ENCODE assay signal across 26 cellular contexts in the genomic region with DNA sequence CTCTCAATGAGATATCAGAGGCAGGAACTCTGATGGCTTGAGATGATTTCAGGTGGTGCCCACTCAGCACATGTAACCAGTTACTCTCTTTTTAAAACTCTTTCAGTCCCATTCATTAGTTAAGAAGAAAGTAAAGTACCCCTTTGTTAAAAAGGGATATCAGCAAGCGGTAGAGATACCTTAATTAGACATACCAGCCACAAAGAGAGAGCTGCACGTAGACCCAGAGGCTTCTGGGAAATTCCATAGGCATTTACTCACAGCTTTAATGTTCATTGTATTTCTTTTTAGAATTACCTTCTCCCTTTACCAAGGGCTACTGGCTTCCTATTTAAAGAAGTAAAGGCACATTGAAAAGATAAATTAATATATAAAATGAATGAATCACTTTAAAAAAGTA.
A peak's percentile ranks its signal among the peaks of the same experiment; 100 is the strongest.
DNase-seq lines count a peak whose midpoint lies in the region; FAIRE-seq and TF ChIP-seq lines count a peak whose summit lies in the region.
"Had no signal": no experiment of that assay in that cellular context is flagged by ENCODE, and none has a peak within 500 bp of the region (broad histone marks: within the 10 kb centered on the region; RNA-seq: fewer than 3 reads in every experiment).

No MANE protein-coding gene starts in this region.

- H3K4me1 ChIP-seq in SJCRH30, result peaks cover 33% of the 10 kb centered on the region
- peaks cover 24% of the 10 kb centered on the region for H3K4me1 ChIP-seq in keratinocyte (ENCODE audit: control insufficient read depth, extremely low read depth, insufficient read depth, low read length)
- peaks cover 7 to 16% of the 10 kb centered on the region in 2 experiments for H3K4me1 ChIP-seq in trophoblast cell (ENCODE audit: control insufficient read depth in 1 of 2, insufficient read depth in 2 of 2, low read length in 2 of 2)

- peak overlapping the region; percentile 20 for H2AFZ ChIP-seq in keratinocyte (ENCODE audit: control insufficient read depth, low read length)
- H2AFZ ChIP-seq in trophoblast cell (ENCODE audit: insufficient read depth, low read length, poor library complexity), result no peak overlapping the region
- H2AFZ ChIP-seq: GM23248 had no signal

- H3K36me3 ChIP-seq in SJCRH30 (no peaks in the 10 kb centered on the region; the same call in 1 of the 2 replicates), keratinocyte (ENCODE audit: control insufficient read depth in 2 of 2, extremely low read depth in 1 of 2, insufficient read depth in 2 of 2, low read length in 2 of 2) (no peaks in the 10 kb centered on the region), trophoblast cell (ENCODE audit: control insufficient read depth in 1 of 2, insufficient read depth in 2 of 2, low read length in 2 of 2) (peaks cover 0 to 2% of the 10 kb centered on the region in 2 experiments)

- dilution Hi-C loops in keratinocyte (cut with MboI; ENCODE audit: extremely low pct_ligation_motif_present, low sequenced_read_pairs), result no loop called here

- no peaks in the 10 kb centered on the region for H4K20me1 ChIP-seq in keratinocyte (ENCODE audit: control insufficient read depth, extremely low read depth, insufficient read depth, low read length)

- H4K12ac ChIP-seq in trophoblast cell (ENCODE audit: low read depth, low read length), result no peak overlapping the region

- H4K8ac ChIP-seq in trophoblast cell (ENCODE audit: low read depth, low read length), result peak overlapping the region; percentile 41

- peaks cover 4% of the 10 kb centered on the region; the same call in 1 of the 2 replicates for H3K9me3 ChIP-seq in SJCRH30 (replicated peaks)
- no peaks in the 10 kb centered on the region for H3K9me3 ChIP-seq in keratinocyte (ENCODE audit: control insufficient read depth, low read depth, low read length)
- peaks cover 1% of the 10 kb centered on the region for H3K9me3 ChIP-seq in trophoblast cell (ENCODE audit: insufficient read depth, low read depth, low read length)

- DNase-seq in A172 (ENCODE audit: low spot score) (peak; percentile 51), SJCRH30 (no peak), keratinocyte (ENCODE audit: low read depth, low spot score) (no peak), trophoblast cell (no peak), NCI-H1694 treated with DMSO at 0.1 percent for 48 hours (lab: John Stamatoyannopoulos, UW) (no peak), cortex of kidney (lab: John Stamatoyannopoulos, UW) (no peak), kidney glomerular epithelial cell (lab: John Stamatoyannopoulos, UW) (no peak)
- DNase-seq: 8988T; AML-193; C1 segment of cervical spinal cord; Calu3; CD8-positive, alpha-beta memory T cell; DMS153; H9; KBM-7; NCI-H1105; NCI-H146; NCI-H2081; NCI-H2171; NCI-H524 treated with DMSO at 0.1 percent for 48 hours; NCI-H82 had no signal

- TF ChIP-seq CTCF in keratinocyte (optimal IDR thresholded peaks at IDR 0.05 in 1 of 3, IDR thresholded peaks at IDR 0.05 in 1 of 3, conservative IDR thresholded peaks at IDR 0.05 in 1 of 3; ENCODE audit: extremely low read depth in 1 of 3, insufficient read depth in 2 of 3, low read length in 3 of 3), result no peak

- no peaks in the 10 kb centered on the region for H3K9me1 ChIP-seq in keratinocyte (ENCODE audit: control insufficient read depth, extremely low read depth, insufficient read depth, low read length)

- no peak overlapping the region for H3K23ac ChIP-seq in trophoblast cell (ENCODE audit: low read length)

- no CpG with 5 or more reads among the region's 2 CpGs for WGBS in trophoblast cell (ENCODE audit: extremely low coverage, insufficient coverage, insufficient read length)

- peak overlapping the region; percentile 4 for H2BK120ac ChIP-seq in trophoblast cell (ENCODE audit: insufficient read depth, low read length, poor library complexity)

- no peak overlapping the region for H2BK12ac ChIP-seq in trophoblast cell (ENCODE audit: low read length)

- H3K79me2 ChIP-seq in keratinocyte (ENCODE audit: control insufficient read depth, insufficient read depth, low read length) (no peaks in the 10 kb centered on the region), trophoblast cell (ENCODE audit: control insufficient read depth, insufficient read depth, low read length, poor library complexity) (no peaks in the 10 kb centered on the region)

- no peak overlapping the region for H3K18ac ChIP-seq in trophoblast cell (ENCODE audit: low read length)

- H2AK5ac ChIP-seq in trophoblast cell (ENCODE audit: low read length), result no peak overlapping the region

- peak overlapping the region; percentile 50 for H4K91ac ChIP-seq in trophoblast cell (ENCODE audit: low read depth, low read length)

- H3K4ac ChIP-seq in trophoblast cell (ENCODE audit: low read depth, low read length), result no peak overlapping the region

- H3K27ac ChIP-seq in SJCRH30, result peak overlapping the region; percentile 50
- no peak overlapping the region for H3K27ac ChIP-seq in keratinocyte (ENCODE audit: control insufficient read depth, insufficient read depth, low read length)
- peak overlapping the region; percentile 51 for H3K27ac ChIP-seq in trophoblast cell (ENCODE audit: low read depth, low read length)
- H3K27ac ChIP-seq: GM23248, HL-60 had no signal

- H3K9ac ChIP-seq in keratinocyte (ENCODE audit: control insufficient read depth, extremely low read depth, insufficient read depth, low read length) (no peak overlapping the region), trophoblast cell (ENCODE audit: low read length) (no peak overlapping the region)
- H3K9ac ChIP-seq: GM23248 had no signal

- peak overlapping the region; percentile 49 for H2BK5ac ChIP-seq in trophoblast cell (ENCODE audit: low read depth, low read length, poor library complexity)

- H3K27me3 ChIP-seq in SJCRH30, result no peaks in the 10 kb centered on the region
- no peaks in the 10 kb centered on the region for H3K27me3 ChIP-seq in keratinocyte (ENCODE audit: control insufficient read depth, extremely low read depth, insufficient read depth, low read length)
- no peaks in the 10 kb centered on the region for H3K27me3 ChIP-seq in trophoblast cell (ENCODE audit: insufficient read depth, low read length)

- no peak overlapping the region for H3K4me3 ChIP-seq in SJCRH30
- H3K4me3 ChIP-seq in keratinocyte (ENCODE audit: control insufficient read depth in 2 of 3, extremely low read depth in 1 of 3, insufficient read depth in 2 of 3, low read depth in 1 of 3, low read length in 3 of 3), result no peak overlapping the region
- H3K4me3 ChIP-seq in trophoblast cell (ENCODE audit: low read depth, low read length), result no peak overlapping the region
- H3K4me3 ChIP-seq: GM23248 had no signal

- FAIRE-seq in keratinocyte (lab: Jason Lieb, UNC), result no peak
- FAIRE-seq: G401.6, GM12892, RCC 7860 had no signal

- H3K14ac ChIP-seq in trophoblast cell (ENCODE audit: low read length), result peak overlapping the region; percentile 5

- H3K79me1 ChIP-seq in trophoblast cell (ENCODE audit: low read length), result peaks cover 6% of the 10 kb centered on the region

- H3K4me2 ChIP-seq in keratinocyte (ENCODE audit: control insufficient read depth, extremely low read depth, insufficient read depth, low read depth, low read length) (peak overlapping the region; percentile 61), trophoblast cell (ENCODE audit: low read length) (no peak overlapping the region)
